8 cellular contexts compared by ENCODE assay signal in genomic region chr15:74869726-74870407, GRCh38. TPM values are rescaled to one million over a fixed set of nuclear protein-coding genes. Genes with fewer than 3 reads are reported as not detected.
DNase-seq lines count a peak whose midpoint lies in the region; ATAC-seq and TF ChIP-seq lines count a peak whose summit lies in the region.

No MANE protein-coding gene starts in this region.

- peak; percentile 36 for ATAC-seq in GM18520 (IDR thresholded peaks at IDR 0.05; ENCODE audit: unreplicated experiment)
- ATAC-seq in HG02798 (IDR thresholded peaks at IDR 0.05; ENCODE audit: poor library complexity, unreplicated experiment): peak; percentile 35
- ATAC-seq in naive thymus-derived CD4-positive, alpha-beta T cell: peak; percentile 8

- peak overlapping the region in 57 of 59 donors; percentile 1 to 90 (median 67) for H3K27ac ChIP-seq in dorsolateral prefrontal cortex
- H3K27ac ChIP-seq in naive thymus-derived CD4-positive, alpha-beta T cell (ENCODE audit: low read depth, low read length): peak overlapping the region; percentile 64

- peaks cover 53 to 86% (median 74%) of the 10 kb centered on the region in 7 donors for H3K4me1 Mint-ChIP-seq in naive thymus-derived CD4-positive, alpha-beta T cell

- no peaks in the 10 kb centered on the region for H3K27me3 Mint-ChIP-seq in naive thymus-derived CD4-positive, alpha-beta T cell

- H3K27me3 ChIP-seq in dorsolateral prefrontal cortex: no peaks in the 10 kb centered on the region
- no peaks in the 10 kb centered on the region for H3K27me3 ChIP-seq in naive thymus-derived CD4-positive, alpha-beta T cell (ENCODE audit: control insufficient read depth in 2 of 2, insufficient read depth in 2 of 2, low read length in 2 of 2)

- POLR2A ChIA-PET in naive thymus-derived CD4-positive, alpha-beta T cell (lab: Charles Lee): interaction anchor here (0.9 to 5.1 kb wide), 11 partner anchors 9 to 88 kb away, joined by 3 to 45 read pairs (median 8); partner anchors contain the start of genes CSK, FAM219B, MPI and ULK3

- peaks cover 0 to 4% (median 0%) of the 10 kb centered on the region in 11 donors for H3K9me3 Mint-ChIP-seq in naive thymus-derived CD4-positive, alpha-beta T cell

- H3K27ac Mint-ChIP-seq in naive thymus-derived CD4-positive, alpha-beta T cell: peak overlapping the region; percentile 60 to 99 (median 90)

- H3K9me3 ChIP-seq in naive thymus-derived CD4-positive, alpha-beta T cell (ENCODE audit: control insufficient read depth in 2 of 3, low read length in 3 of 3): no peaks in the 10 kb centered on the region

- CTCF ChIA-PET in naive thymus-derived CD4-positive, alpha-beta T cell (lab: Charles Lee): interaction anchor here (0.6 to 5.0 kb wide), 6 partner anchors 23 to 99 kb away, joined by 5 to 30 read pairs (median 6); no protein-coding TSS in a partner anchor

- H3K36me3 ChIP-seq in naive thymus-derived CD4-positive, alpha-beta T cell (ENCODE audit: control insufficient read depth in 2 of 3, insufficient read depth in 3 of 3, low read length in 3 of 3): peaks cover 0 to 7% (median 0%) of the 10 kb centered on the region in 3 experiments

- intact Hi-C loops in dorsolateral prefrontal cortex (cut with DNase I): loop anchor here (5.0 to 10.0 kb wide), 2 partner anchors 37 to 65 kb away; partner anchors contain the start of genes COX5A (in 1 of the 2) and FAM219B (in 1 of the 2)
- intact Hi-C loops in naive thymus-derived CD4-positive, alpha-beta T cell (cut with micrococcal nuclease): loop anchor here (5.0 to 10.0 kb wide), 3 partner anchors 83 to 585 kb away; partner anchors contain the start of gene SIN3A (in 2 of the 2)

- H3K4me3 ChIP-seq in dorsolateral prefrontal cortex: peak overlapping the region in 32 of 59 donors; percentile 2 to 92 (median 30)
- peak overlapping the region; percentile 12 for H3K4me3 ChIP-seq in naive thymus-derived CD4-positive, alpha-beta T cell (ENCODE audit: low read length)

- H3K4me3 Mint-ChIP-seq in naive thymus-derived CD4-positive, alpha-beta T cell: peak overlapping the region; percentile 72 to 100 (median 88)

- no peak for TF ChIP-seq CTCF in dorsolateral prefrontal cortex (IDR thresholded peaks at IDR 0.05 in 54 of 56, conservative IDR thresholded peaks at IDR 0.05 in 2 of 56; ENCODE audit: low read depth in 1 of 56, partially characterized antibody in 56 of 56)

- DNase-seq in RPMI7951 (ENCODE audit: low read depth) (peak; percentile 61), dorsolateral prefrontal cortex (peak in 9 of 10 donors; percentile 22 to 63 (median 51)), SK-N-DZ (ENCODE audit: low spot score) (no peak), iPS-NIHi11 (ENCODE audit: low spot score) (no peak)
- DNase-seq in naive thymus-derived CD4-positive, alpha-beta T cell: peak in 1 of 9 donors; percentile 48
- DNase-seq in effector CD8-positive, alpha-beta T cell (lab: John Stamatoyannopoulos, UW): no peak

- H3K4me1 ChIP-seq in naive thymus-derived CD4-positive, alpha-beta T cell (ENCODE audit: control insufficient read depth in 2 of 2, insufficient read depth in 2 of 2, low read length in 2 of 2): peaks cover 62 to 63% of the 10 kb centered on the region in 2 donors

- peaks cover 5 to 43% (median 14%) of the 10 kb centered on the region in 5 donors for H3K36me3 Mint-ChIP-seq in naive thymus-derived CD4-positive, alpha-beta T cell

RNA-seq across cellular contexts. Expression of gene SCAMP2, which starts 3.3 kb away (rescaled TPM):
- 27.8 and 31.4 TPM in 2 replicates for total RNA-seq in RPMI7951 (2014; rRNA removed; shearing (Covaris generic))
- total RNA-seq in dorsolateral prefrontal cortex: 10 to 100 TPM; 19.5 to 74.6 (median 41.4) TPM
- 100 to 1,000 TPM in 3 of 5 experiments, 10 to 100 TPM in 2; 78.9 to 130 (median 116) TPM for total RNA-seq in naive thymus-derived CD4-positive, alpha-beta T cell
- polyA plus RNA-seq in naive thymus-derived CD4-positive, alpha-beta T cell: 100 to 1,000 TPM; 131 to 141 TPM
- 35.8 and 40.7 TPM in 2 replicates for polyA plus RNA-seq in SK-N-DZ (2014; cell fraction: cytosol; rRNA removed)
- 17.2 and 33.3 TPM in 2 replicates for polyA plus RNA-seq in SK-N-DZ (2014; cell fraction: nucleus; rRNA removed)

RNA-seq across cellular contexts. Expression of gene MPI, which starts 20.0 kb away (rescaled TPM):
- 142 and 162 TPM in 2 replicates for total RNA-seq in RPMI7951 (2014; rRNA removed; shearing (Covaris generic))
- total RNA-seq in dorsolateral prefrontal cortex: 10 to 100 TPM; 41.5 to 82.0 (median 64.4) TPM
- 10 to 100 TPM; 34.0 to 97.8 (median 80.6) TPM for total RNA-seq in naive thymus-derived CD4-positive, alpha-beta T cell
- polyA plus RNA-seq in naive thymus-derived CD4-positive, alpha-beta T cell: 10 to 100 TPM; 92.5 to 98.3 TPM
- polyA plus RNA-seq in SK-N-DZ (2014; cell fraction: cytosol; rRNA removed): 70.1 and 107 TPM in 2 replicates
- polyA plus RNA-seq in SK-N-DZ (2014; cell fraction: nucleus; rRNA removed): 79.2 and 96.6 TPM in 2 replicates

RNA-seq across cellular contexts. Expression of gene ULK3, which starts 26.9 kb away (rescaled TPM):
- 14.3 and 15.1 TPM in 2 replicates for total RNA-seq in RPMI7951 (2014; rRNA removed; shearing (Covaris generic))
- total RNA-seq in dorsolateral prefrontal cortex: 100 to 1,000 TPM in 15 of 120 experiments, 10 to 100 TPM in 105; 55.0 to 133 (median 84.0) TPM
- total RNA-seq in naive thymus-derived CD4-positive, alpha-beta T cell: 100 to 1,000 TPM in 1 of 5 experiments, 10 to 100 TPM in 4; 53.2 to 106 (median 59.2) TPM
- 10 to 100 TPM; 15.4 to 32.8 TPM for polyA plus RNA-seq in naive thymus-derived CD4-positive, alpha-beta T cell
- polyA plus RNA-seq in SK-N-DZ (2014; cell fraction: cytosol; rRNA removed): 44.6 and 52.1 TPM in 2 replicates
- 413 and 419 TPM in 2 replicates for polyA plus RNA-seq in SK-N-DZ (2014; cell fraction: nucleus; rRNA removed)

RNA-seq across cellular contexts. Expression of gene FAM219B, which starts 36.8 kb away (rescaled TPM):
- 38.9 and 41.2 TPM in 2 replicates for total RNA-seq in RPMI7951 (2014; rRNA removed; shearing (Covaris generic))
- 100 to 1,000 TPM in 83 of 120 experiments, 10 to 100 TPM in 37; 76.8 to 142 (median 107) TPM for total RNA-seq in dorsolateral prefrontal cortex
- 100 to 1,000 TPM in 2 of 5 experiments, 10 to 100 TPM in 3; 40.5 to 111 (median 99.6) TPM for total RNA-seq in naive thymus-derived CD4-positive, alpha-beta T cell
- 10 to 100 TPM; 20.2 to 27.7 TPM for polyA plus RNA-seq in naive thymus-derived CD4-positive, alpha-beta T cell
- polyA plus RNA-seq in SK-N-DZ (2014; cell fraction: cytosol; rRNA removed): 103 TPM in 2 replicates
- 264 and 306 TPM in 2 replicates for polyA plus RNA-seq in SK-N-DZ (2014; cell fraction: nucleus; rRNA removed)

RNA-seq across cellular contexts. Expression of gene CPLX3, which starts 43.4 kb away (rescaled TPM):
- total RNA-seq in RPMI7951 (2014; rRNA removed; shearing (Covaris generic)): not detected in 2 replicates
- 10 to 100 TPM in 1 of 120 experiments, 1 to 10 TPM in 118, not detected in 1; 1.1 to 12.4 (median 3.8) TPM for total RNA-seq in dorsolateral prefrontal cortex
- total RNA-seq in naive thymus-derived CD4-positive, alpha-beta T cell: under 1 TPM in 2 of 5 experiments, not detected in 3; 0.27 to 0.60 TPM
- polyA plus RNA-seq in naive thymus-derived CD4-positive, alpha-beta T cell: not detected
- polyA plus RNA-seq in SK-N-DZ (2014; cell fraction: cytosol; rRNA removed): 6.2 and 8.3 TPM in 2 replicates
- 2.9 and 6.4 TPM in 2 replicates for polyA plus RNA-seq in SK-N-DZ (2014; cell fraction: nucleus; rRNA removed)

Comparison
In these comparisons a context has a peak if more than half of its experiments do, and no peak if none do; other contexts are left out.
1. DNase-seq: peak in RPMI7951 (single experiment) and dorsolateral prefrontal cortex (9 of 10); none in SK-N-DZ (single experiment), effector CD8-positive, alpha-beta T cell (single experiment) and iPS-NIHi11 (single experiment).
2. Peak in every context shown above with its lines, with median percentiles within 50 percentile points of each other: ATAC-seq.